Comparison of ENCODE assay signal across 11 cellular contexts in genomic region chr16:30366511-30366910, GRCh38. TPM values are rescaled to one million over a fixed set of nuclear protein-coding genes. Genes with fewer than 3 reads are reported as not detected.
A peak's percentile ranks its signal among the peaks of the same experiment; 100 is the strongest.
DNase-seq lines count a peak whose midpoint lies in the region; ATAC-seq and TF ChIP-seq lines count a peak whose summit lies in the region.
"Had no signal": no experiment of that assay in that cellular context is flagged by ENCODE, and none has a peak within 500 bp of the region (broad histone marks: within the 10 kb centered on the region; RNA-seq: fewer than 3 reads in every experiment).

No MANE protein-coding gene starts in this region.

- H3K36me3 ChIP-seq in mammary epithelial cell (ENCODE audit: insufficient read depth, low read length), result peaks cover 13% of the 10 kb centered on the region
- peaks cover 0 to 30% of the 10 kb centered on the region in 2 donors for H3K36me3 ChIP-seq in gastrocnemius medialis

- CTCF ChIA-PET in activated naive CD4-positive, alpha-beta T cell treated with anti-CD3 and anti-CD28 coated beads, Interleukin-2, amount 10 ng/mL, durations not matched to agents 7 days and 5 days (lab: Charles Lee), result interaction anchor here (1.1 to 2.0 kb wide), 3 partner anchors 10 to 254 kb away, joined by 3 to 5 read pairs (median 4); no protein-coding TSS in a partner anchor
- CTCF ChIA-PET in mammary epithelial cell (lab: Charles Lee; ENCODE audit: low non-redundant PET), result no interaction called here

- in situ Hi-C loops in mammary epithelial cell (cut with MboI; ENCODE audit: low sequenced_read_pairs in 2 of 2) (no loop called here), gastrocnemius medialis (cut with MboI; ENCODE audit: low sequenced_read_pairs in 4 of 4) (loop anchor here in 2 of 4 donors (25.0 kb wide), 2 partner anchors 279 to 304 kb away; partner anchors contain the start of genes ALDOA (in 1 of the 2), PPP4C (in 1 of the 2), TBX6 (in 1 of the 2) and YPEL3 (in 1 of the 2))

- peak overlapping the region; percentile 94 for H3K4me2 ChIP-seq in mammary epithelial cell (ENCODE audit: insufficient read depth, low read depth, low read length)

- no peak for TF ChIP-seq POLR2A in gastrocnemius medialis (IDR thresholded peaks at IDR 0.05)

- H3K4me1 ChIP-seq in mammary epithelial cell (ENCODE audit: insufficient read depth, low read length) (peaks cover 13% of the 10 kb centered on the region), gastrocnemius medialis (peaks cover 28 to 31% of the 10 kb centered on the region in 2 donors)

- H3K4me3 ChIP-seq in mammary epithelial cell (replicated peaks in 1 of 3; ENCODE audit: insufficient read depth in 1 of 3, low read depth in 2 of 3, low read length in 3 of 3) (no peak overlapping the region), gastrocnemius medialis (no peak overlapping the region)

- TF ChIP-seq CTCF in mammary epithelial cell (conservative IDR thresholded peaks at IDR 0.05 in 1 of 2, IDR thresholded peaks at IDR 0.05 in 1 of 2; ENCODE audit: extremely low read depth in 1 of 2, insufficient read depth in 1 of 2, low read depth in 1 of 2, low read length in 2 of 2), result no peak
- TF ChIP-seq CTCF in gastrocnemius medialis (IDR thresholded peaks at IDR 0.05 in 4 of 5, conservative IDR thresholded peaks at IDR 0.05 in 1 of 5), result no peak

- no peaks in the 10 kb centered on the region for H3K27me3 Mint-ChIP-seq in activated naive CD4-positive, alpha-beta T cell treated with anti-CD3 and anti-CD28 coated beads, Interleukin-2, amount 10 ng/mL, durations not matched to agents 7 days and 5 days

- H3K9me3 ChIP-seq in mammary epithelial cell (replicated peaks; ENCODE audit: insufficient read depth, low read length) (no peaks in the 10 kb centered on the region), gastrocnemius medialis (no peaks in the 10 kb centered on the region)

- no peak for DNase-seq in activated naive CD4-positive, alpha-beta T cell treated with anti-CD3 and anti-CD28 coated beads, Interleukin-2, amount 10 ng/mL, durations not matched to agents 7 days and 5 days
- no peak for DNase-seq in activated naive CD4-positive, alpha-beta T cell treated with Interleukin-2 at 50 U/mL for 16 hours
- no peak for DNase-seq in mammary epithelial cell
- DNase-seq in gastrocnemius medialis, result no peak
- DNase-seq in SKM-1 treated with dmso at 0.1 percent for 144 hours (lab: John Stamatoyannopoulos, UW; ENCODE audit: unreplicated experiment), result no peak
- no peak for DNase-seq in globus pallidus (ENCODE audit: low spot score)
- DNase-seq: head of caudate nucleus, NCI-H2227 treated with DMSO at 0.1 percent for 48 hours, substantia nigra had no signal

- peak overlapping the region; percentile 87 for H3K4me3 Mint-ChIP-seq in activated naive CD4-positive, alpha-beta T cell treated with anti-CD3 and anti-CD28 coated beads, Interleukin-2, amount 10 ng/mL, durations not matched to agents 7 days and 5 days

- dilution Hi-C loops in mammary epithelial cell (cut with HindIII; ENCODE audit: low sequenced_read_pairs), result loop anchor here (10.0 to 25.0 kb wide), 2 partner anchors 312 to 404 kb away; partner anchors contain the start of genes TAOK2 and TMEM219

- H3K4me1 Mint-ChIP-seq in activated naive CD4-positive, alpha-beta T cell treated with anti-CD3 and anti-CD28 coated beads, Interleukin-2, amount 10 ng/mL, durations not matched to agents 7 days and 5 days, result peaks cover 49% of the 10 kb centered on the region

- peaks cover 44% of the 10 kb centered on the region for H3K36me3 Mint-ChIP-seq in activated naive CD4-positive, alpha-beta T cell treated with anti-CD3 and anti-CD28 coated beads, Interleukin-2, amount 10 ng/mL, durations not matched to agents 7 days and 5 days

- H3K9ac ChIP-seq in mammary epithelial cell (ENCODE audit: insufficient read depth, low read length), result no peak overlapping the region

- no peak overlapping the region for H3K27ac Mint-ChIP-seq in activated naive CD4-positive, alpha-beta T cell treated with anti-CD3 and anti-CD28 coated beads, Interleukin-2, amount 10 ng/mL, durations not matched to agents 7 days and 5 days

- peaks cover 82% of the 10 kb centered on the region for H3K79me2 ChIP-seq in mammary epithelial cell (ENCODE audit: insufficient read depth, low read length)

- WGBS in mammary epithelial cell (ENCODE audit: low coverage, missing lambda C conversion rate), result 69% methylated on average over 2 of the region's 4 CpGs

- intact Hi-C loops in mammary epithelial cell (cut with micrococcal nuclease) (no loop called here), gastrocnemius medialis (cut with DNase I; ENCODE audit: low total_unique reads) (no loop called here)

- H3K27me3 ChIP-seq in mammary epithelial cell (ENCODE audit: insufficient read depth, low read length), result no peaks in the 10 kb centered on the region
- H3K27me3 ChIP-seq in gastrocnemius medialis, result no peaks in the 10 kb centered on the region

- H3K9me3 Mint-ChIP-seq in activated naive CD4-positive, alpha-beta T cell treated with anti-CD3 and anti-CD28 coated beads, Interleukin-2, amount 10 ng/mL, durations not matched to agents 7 days and 5 days, result no peaks in the 10 kb centered on the region

- H2AFZ ChIP-seq in mammary epithelial cell (ENCODE audit: low read depth, low read length), result no peak overlapping the region

- H4K20me1 ChIP-seq in mammary epithelial cell (ENCODE audit: insufficient read depth, low read length), result peaks cover 2% of the 10 kb centered on the region

- H3K27ac ChIP-seq in mammary epithelial cell (ENCODE audit: insufficient read depth, low read depth, low read length) (no peak overlapping the region), gastrocnemius medialis (peak overlapping the region in 3 of 4 donors; percentile 36 to 88 (median 87))
- H3K27ac ChIP-seq: VCaP had no signal

- ATAC-seq in gastrocnemius medialis, result no peak

- no TSS peak for BruUV-seq in mammary epithelial cell (replicated peaks; lab: Mats Ljungman, UMichigan)

RNA-seq across cellular contexts. Expression of gene TBC1D10B, which starts 3.8 kb away (rescaled TPM):
- total RNA-seq in mammary epithelial cell, result 10 to 100 TPM; 27.3 to 45.5 TPM
- 26.3 TPM for polyA plus RNA-seq in mammary epithelial cell
- 49.4 TPM for polyA minus RNA-seq in mammary epithelial cell
- total RNA-seq in gastrocnemius medialis, result 10 to 100 TPM; 35.3 to 52.6 (median 43.6) TPM

RNA-seq across cellular contexts. Expression of gene MYL11, which starts 8.1 kb away (rescaled TPM):
- total RNA-seq in mammary epithelial cell, result not detected
- 0.29 TPM for polyA plus RNA-seq in mammary epithelial cell
- not detected for polyA minus RNA-seq in mammary epithelial cell
- total RNA-seq in gastrocnemius medialis, result 1,000 to 10,000 TPM; 1,053 to 4,879 (median 1,942) TPM
- polyA plus RNA-seq: liver had no signal

RNA-seq across cellular contexts. Expression of gene CD2BP2, which starts 11.4 kb away (rescaled TPM):
- total RNA-seq in mammary epithelial cell, result 10 to 100 TPM; 38.3 to 55.2 TPM
- 30.8 TPM for polyA plus RNA-seq in mammary epithelial cell
- 18.2 TPM for polyA minus RNA-seq in mammary epithelial cell
- 10 to 100 TPM; 33.4 to 53.8 (median 40.9) TPM for total RNA-seq in gastrocnemius medialis

RNA-seq across cellular contexts. Expression of gene SEPTIN1, which starts 15.8 kb away (rescaled TPM):
- total RNA-seq in mammary epithelial cell, result 1 to 10 TPM in 1 of 2 donors, not detected in 1; 2.0 TPM
- 0.03 TPM for polyA plus RNA-seq in mammary epithelial cell
- polyA minus RNA-seq in mammary epithelial cell, result not detected
- total RNA-seq in gastrocnemius medialis, result under 1 TPM in 1 of 4 donors, not detected in 3; 0.65 TPM

RNA-seq across cellular contexts. Expression of gene ZNF48, which starts 28.7 kb away (rescaled TPM):
- total RNA-seq in mammary epithelial cell (10 to 100 TPM in 1 of 2 donors, 1 to 10 TPM in 1; 8.8 to 17.7 TPM), gastrocnemius medialis (10 to 100 TPM in 2 of 4 donors, 1 to 10 TPM in 2; 4.4 to 12.7 (median 8.7) TPM)
- polyA plus RNA-seq in mammary epithelial cell, result 4.7 TPM
- 17.0 TPM for polyA minus RNA-seq in mammary epithelial cell

Comparison
In these comparisons a context has a peak if more than half of its experiments do, and no peak if none do; other contexts are left out.
1. RNA of gene MYL11, which starts 8.1 kb away (total RNA-seq): 1,053 to 4,879 TPM in gastrocnemius medialis; not detected in mammary epithelial cell; every median in the first group is over 100 times any median in the second.